In the genomic region with DNA sequence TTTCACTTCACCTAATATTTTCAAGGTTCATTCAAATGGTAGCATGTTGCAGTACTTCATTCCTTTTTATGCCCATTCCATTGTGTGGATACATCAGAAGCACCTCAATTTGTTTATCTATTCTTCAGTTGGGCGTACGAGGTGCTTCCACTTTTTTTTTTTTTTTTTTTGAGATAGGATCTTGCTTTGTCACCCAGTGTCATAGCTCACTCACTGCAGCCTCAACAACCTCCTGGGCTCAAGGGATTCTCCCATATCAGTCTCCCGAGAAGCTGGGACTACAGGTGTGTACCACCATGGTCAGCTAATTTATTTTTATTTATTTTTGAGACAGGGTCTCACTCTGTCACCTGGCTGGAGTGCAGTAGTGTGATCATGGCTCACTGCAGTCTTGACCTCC, we compare ENCODE assay signal across 28 cellular contexts. TPM values are rescaled to one million over a fixed set of nuclear protein-coding genes. Genes with fewer than 3 reads are reported as not detected.
"Had no signal": no experiment of that assay in that cellular context is flagged by ENCODE, and none has a peak within 500 bp of the region (broad histone marks: within the 10 kb centered on the region; RNA-seq: fewer than 3 reads in every experiment).

No MANE protein-coding gene starts in this region.

- H3K27me3 ChIP-seq: dorsolateral prefrontal cortex, esophagus squamous epithelium, gastrocnemius medialis, heart right ventricle, left lung had no signal

- H3K4me3 ChIP-seq: coronary artery, dorsolateral prefrontal cortex, esophagus squamous epithelium, gastrocnemius medialis, heart right ventricle, left lung, lower lobe of right lung, mucosa of descending colon had no signal

- FAIRE-seq: endothelial cell of umbilical vein, islet of Langerhans, keratinocyte had no signal

- H3K36me3 ChIP-seq: esophagus squamous epithelium, gastrocnemius medialis, heart right ventricle, left lung, lower lobe of right lung had no signal

- ATAC-seq: esophagus mucosa; gastrocnemius medialis; heart right ventricle; left cardiac atrium; left lung; left ventricle myocardium superior; lower lobe of right lung; mucosa of descending colon; naive thymus-derived CD8-positive, alpha-beta T cell had no signal

- DNase-seq: dermis blood vessel endothelial cell; dorsolateral prefrontal cortex; effector CD4-positive, alpha-beta T cell; effector memory CD4-positive, alpha-beta T cell; esophagus squamous epithelium; foreskin fibroblast; foreskin melanocyte; gastrocnemius medialis; glutamatergic neuron; head of caudate nucleus; heart right ventricle; hippocampal formation; left cardiac atrium; left lung; left ventricle myocardium superior; lower lobe of right lung; mesenchymal stem cell; mucosa of descending colon; naive B cell; naive thymus-derived CD8-positive, alpha-beta T cell had no signal

- H3K4me1 ChIP-seq: gastrocnemius medialis, lower lobe of right lung had no signal

- H3K9me3 ChIP-seq: esophagus squamous epithelium, gastrocnemius medialis, heart right ventricle, left lung, lower lobe of right lung, mucosa of descending colon had no signal

- H3K27ac ChIP-seq: coronary artery, dorsolateral prefrontal cortex, esophagus squamous epithelium, gastrocnemius medialis, heart right ventricle, left lung, lower lobe of right lung had no signal

RNA-seq across cellular contexts. Expression of gene SPNS3, which starts 22.5 kb away (rescaled TPM):
- total RNA-seq: gastrocnemius medialis, mesenteric fat pad, mesothelial cell of epicardium, myocyte had no signal
- polyA plus RNA-seq: keratinocyte had no signal
